ENCODE assay signal across 13 cellular contexts in the genomic region with DNA sequence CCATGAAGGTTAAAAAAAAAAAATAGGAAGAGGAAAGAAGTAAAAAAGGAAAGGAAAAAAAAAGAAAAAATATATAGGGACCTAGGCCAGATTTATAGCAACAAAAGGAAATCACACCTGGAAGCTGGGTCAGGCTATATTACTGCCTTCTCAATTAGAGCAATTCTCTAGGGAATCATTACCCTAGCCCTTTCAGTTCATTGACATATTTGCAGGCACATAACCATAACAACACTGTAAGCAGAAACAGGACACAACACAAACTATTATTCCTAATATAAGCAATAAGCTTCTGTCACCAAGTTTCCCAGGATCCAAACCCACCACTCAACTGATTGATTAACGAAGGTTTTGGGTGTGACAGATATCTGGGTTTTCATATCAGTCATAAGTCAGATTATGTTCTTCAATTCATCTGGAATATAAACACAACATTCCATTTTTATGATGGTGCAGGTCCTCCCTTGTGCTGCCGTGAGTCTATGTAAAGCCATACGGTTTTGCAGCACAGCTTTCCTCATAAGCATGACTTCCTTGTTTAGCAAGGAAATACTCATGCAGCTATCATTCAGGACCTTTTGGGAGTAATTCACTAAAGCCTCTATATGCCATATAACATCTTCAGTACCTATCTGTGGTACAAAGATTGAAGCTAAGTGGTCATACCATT. TPM values are rescaled to one million over a fixed set of nuclear protein-coding genes. Genes with fewer than 3 reads are reported as not detected.
DNase-seq lines count a peak whose midpoint lies in the region; ATAC-seq and TF ChIP-seq lines count a peak whose summit lies in the region.
"Had no signal": no experiment of that assay in that cellular context is flagged by ENCODE, and none has a peak within 500 bp of the region (broad histone marks: within the 10 kb centered on the region; RNA-seq: fewer than 3 reads in every experiment).

No MANE protein-coding gene starts in this region.

- TF ChIP-seq POLR2A in esophagus squamous epithelium (IDR thresholded peaks at IDR 0.05): no peak

- H3K27ac Mint-ChIP-seq in glutamatergic neuron (ENCODE audit: unreplicated experiment): no peak overlapping the region
- H3K27ac Mint-ChIP-seq: activated CD8-positive, alpha-beta T cell treated with anti-CD3 and anti-CD28 coated beads, Interleukin-2, amount 10 ng/mL, durations not matched to agents 7 days and 5 days had no signal

- H3K4me3 ChIP-seq in ACC112 (ENCODE audit: low read depth, low read length): peak overlapping the region; percentile 20; the same call in 1 of the 2 replicates
- H3K4me3 ChIP-seq in adipocyte (ENCODE audit: low read length): peak overlapping the region; percentile 26
- H3K4me3 ChIP-seq in esophagus squamous epithelium: no peak overlapping the region

- H3K4me3 Mint-ChIP-seq in glutamatergic neuron (ENCODE audit: unreplicated experiment): peak overlapping the region; percentile 57
- H3K4me3 Mint-ChIP-seq: activated CD8-positive, alpha-beta T cell treated with anti-CD3 and anti-CD28 coated beads, Interleukin-2, amount 10 ng/mL, durations not matched to agents 7 days and 5 days had no signal

- H3K36me3 ChIP-seq in ACC112 (ENCODE audit: insufficient read depth, low read length): no peaks in the 10 kb centered on the region
- peaks cover 12% of the 10 kb centered on the region for H3K36me3 ChIP-seq in adipocyte (ENCODE audit: control insufficient read depth, insufficient read depth, low read length, severe bottlenecking)
- peaks cover 0 to 14% (median 0%) of the 10 kb centered on the region in 3 donors for H3K36me3 ChIP-seq in esophagus squamous epithelium

- peaks cover 32% of the 10 kb centered on the region for H3K4me1 Mint-ChIP-seq in glutamatergic neuron (ENCODE audit: low read depth, unreplicated experiment)

- H3K4me1 ChIP-seq in ACC112 (ENCODE audit: control insufficient read depth, insufficient read depth, low read length, unreplicated experiment) (peaks cover 28% of the 10 kb centered on the region), adipocyte (ENCODE audit: control insufficient read depth, insufficient read depth, low read length) (peaks cover 32% of the 10 kb centered on the region), esophagus squamous epithelium (peaks cover 0 to 43% (median 12%) of the 10 kb centered on the region in 3 donors)
- H3K4me1 ChIP-seq: BE2C had no signal

- H3K79me2 ChIP-seq in ACC112 (ENCODE audit: control insufficient read depth, insufficient read depth, low read length, unreplicated experiment): peaks cover 85% of the 10 kb centered on the region

- CTCF ChIA-PET in HEK293T (lab: Yijun Ruan, JAX): no interaction called here

- no peak for TF ChIP-seq CTCF in glutamatergic neuron (IDR thresholded peaks at IDR 0.05; ENCODE audit: partially characterized antibody, unreplicated experiment)
- TF ChIP-seq CTCF in esophagus squamous epithelium (IDR thresholded peaks at IDR 0.05): no peak

- H3K27me3 Mint-ChIP-seq in glutamatergic neuron (ENCODE audit: unreplicated experiment): peaks cover 8% of the 10 kb centered on the region
- H3K27me3 Mint-ChIP-seq: activated naive CD4-positive, alpha-beta T cell treated with anti-CD3 and anti-CD28 coated beads, Interleukin-2, amount 50 U/mL, for 24 hours had no signal

- WGBS in esophagus squamous epithelium, 2 donors: 31 to 67% methylated on average over 3 of the region's 3 CpGs

- H2AFZ ChIP-seq in ACC112 (ENCODE audit: low read length, unreplicated experiment): no peak overlapping the region

- peaks cover 7% of the 10 kb centered on the region for H3K9me3 Mint-ChIP-seq in glutamatergic neuron (ENCODE audit: unreplicated experiment)
- H3K9me3 Mint-ChIP-seq: activated naive CD4-positive, alpha-beta T cell treated with anti-CD3 and anti-CD28 coated beads, Interleukin-2, amount 50 U/mL, for 24 hours had no signal

- intact Hi-C loops in esophagus squamous epithelium (cut with DNase I): loop anchor here (10.0 kb wide), 2 partner anchors 69 to 149 kb away; a partner anchor contains a TSS

- POLR2A ChIA-PET in HEK293T (lab: Yijun Ruan, JAX): no interaction called here

- no peak overlapping the region for H3K9ac ChIP-seq in adipocyte (ENCODE audit: low read length)

- no peak for ATAC-seq in HG03520 (IDR thresholded peaks at IDR 0.05; ENCODE audit: unreplicated experiment)
- ATAC-seq: activated CD8-positive, alpha-beta T cell treated with anti-CD3 and anti-CD28 coated beads, Interleukin-2, amount 10 ng/mL, durations not matched to agents 7 days and 5 days had no signal

- H3K9me3 ChIP-seq in adipocyte (ENCODE audit: control insufficient read depth, low read length): no peaks in the 10 kb centered on the region
- no peaks in the 10 kb centered on the region for H3K9me3 ChIP-seq in esophagus squamous epithelium
- H3K9me3 ChIP-seq: BE2C had no signal

- no peaks in the 10 kb centered on the region for H3K27me3 ChIP-seq in ACC112 (ENCODE audit: insufficient read depth, low read length)
- no peaks in the 10 kb centered on the region for H3K27me3 ChIP-seq in adipocyte (replicated peaks; ENCODE audit: control insufficient read depth, insufficient read depth, low read length)
- H3K27me3 ChIP-seq in esophagus squamous epithelium: no peaks in the 10 kb centered on the region
- H3K27me3 ChIP-seq: BE2C had no signal

- H3K27ac ChIP-seq in ACC112 (ENCODE audit: low read depth, low read length) (peak overlapping the region; percentile 61), esophagus squamous epithelium (peak overlapping the region in 1 of 4 donors; percentile 39)

- peaks cover 12% of the 10 kb centered on the region for H3K36me3 Mint-ChIP-seq in glutamatergic neuron (ENCODE audit: unreplicated experiment)

- DNase-seq in HCEC 1CT (peak; percentile 90), adipocyte (ENCODE audit: low read depth) (peak; percentile 48), glutamatergic neuron (no peak), esophagus squamous epithelium (lab: John Stamatoyannopoulos, UW) (no peak), HEK293T (ENCODE audit: extremely low spot score) (no peak)
- no peak for DNase-seq in stimulated activated CD4-positive, alpha-beta T cell treated with anti-CD3 and anti-CD28 coated beads, Interleukin-2, amount 100 ng/mL, for 48 hours
- DNase-seq: activated CD8-positive, alpha-beta T cell treated with anti-CD3 and anti-CD28 coated beads, Interleukin-2, amount 10 ng/mL, durations not matched to agents 7 days and 5 days; BE2C; effector CD8-positive, alpha-beta T cell; stimulated activated naive CD4-positive, alpha-beta T cell had no signal

TF ChIP-seq in HEK293T, 16 proteins besides CTCF, POLR2A, EP300 and RAD21:
- no peak for TF ChIP-seq LEF1 (IDR thresholded peaks at IDR 0.05; ENCODE audit: borderline replicate concordance)
- TF ChIP-seq ARNT (IDR thresholded peaks at IDR 0.05): no peak

RNA-seq across cellular contexts. Expression of a gene that starts 4.2 kb away (rescaled TPM):
- total RNA-seq in glutamatergic neuron (ENCODE audit: unreplicated experiment) (80.6 TPM), esophagus squamous epithelium (10 to 100 TPM in 3 of 4 donors, 1 to 10 TPM in 1; 9.4 to 31.1 (median 18.7) TPM)

Comparison
In these comparisons a context has a peak if more than half of its experiments do, and no peak if none do; other contexts are left out.
1. H3K4me3 ChIP-seq: peak in ACC112 (single experiment) and adipocyte (single experiment); none in esophagus squamous epithelium (0 of 4).
2. DNase-seq: peak in HCEC 1CT (single experiment) and adipocyte (single experiment); none in glutamatergic neuron (single experiment), esophagus squamous epithelium (single experiment), HEK293T (single experiment) and stimulated activated CD4-positive, alpha-beta T cell treated with anti-CD3 and anti-CD28 coated beads, Interleukin-2, amount 100 ng/mL, for 48 hours (0 of 2).